In the genomic region with DNA sequence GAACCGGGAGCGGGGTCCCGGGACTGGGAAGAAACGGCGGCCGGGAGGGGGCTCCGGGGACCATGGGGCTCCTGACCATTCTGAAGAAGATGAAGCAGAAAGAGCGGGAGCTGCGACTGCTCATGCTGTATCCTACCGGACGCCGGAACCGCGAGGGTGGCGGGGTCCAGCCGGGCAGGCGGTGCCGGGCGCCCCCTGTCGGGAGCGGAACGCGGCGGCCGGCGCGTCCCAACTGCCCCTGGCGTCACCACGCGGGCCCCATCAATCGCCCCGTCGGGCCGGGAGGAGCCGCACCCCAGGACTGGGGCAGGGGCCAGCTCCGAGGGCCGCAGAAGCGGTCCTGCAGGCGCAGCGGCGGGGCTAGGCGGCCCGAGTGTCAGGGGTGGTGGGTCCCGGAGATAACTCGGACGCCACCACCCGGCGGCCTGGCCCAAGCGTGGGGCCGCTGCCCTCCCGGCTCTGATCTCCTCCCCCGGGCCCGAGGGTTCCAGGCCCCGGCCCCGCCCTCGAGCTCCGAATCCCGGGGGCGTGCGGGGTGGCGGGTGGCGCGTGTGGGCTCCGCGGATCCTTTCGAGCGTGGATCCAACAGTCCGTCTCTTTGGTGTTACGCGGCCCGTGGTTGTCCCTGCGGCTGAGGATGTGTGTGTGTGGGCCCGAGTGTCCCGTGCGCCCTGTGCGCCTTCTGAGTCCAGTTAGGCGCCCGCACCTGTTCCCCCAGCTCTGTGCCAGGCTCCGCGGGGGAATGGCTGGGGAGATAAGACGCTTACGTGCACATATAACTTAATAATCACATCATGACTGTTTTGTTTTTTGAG, we compare ENCODE assay signal across 1 cellular context.
TF ChIP-seq lines count a peak whose summit lies in the region.

A gene (plus strand): TSS at position 15 of the 815 bp plus-strand sequence. CDS start 48 bp downstream, at position 63.

TF ChIP-seq in HepG2, 621 proteins besides CTCF, POLR2A, EP300 and RAD21 (continued from another document and continues in another):
- no peak for TF ChIP-seq HNRNPUL1 (IDR thresholded peaks at IDR 0.05; ENCODE audit: low read depth, low read length)
- no peak for TF ChIP-seq ZFP62 (CRISPR knock-in tag; IDR thresholded peaks at IDR 0.05)
- no peak for TF ChIP-seq ZKSCAN1 (IDR thresholded peaks at IDR 0.05; ENCODE audit: low read length)
- TF ChIP-seq, protein P1, sequence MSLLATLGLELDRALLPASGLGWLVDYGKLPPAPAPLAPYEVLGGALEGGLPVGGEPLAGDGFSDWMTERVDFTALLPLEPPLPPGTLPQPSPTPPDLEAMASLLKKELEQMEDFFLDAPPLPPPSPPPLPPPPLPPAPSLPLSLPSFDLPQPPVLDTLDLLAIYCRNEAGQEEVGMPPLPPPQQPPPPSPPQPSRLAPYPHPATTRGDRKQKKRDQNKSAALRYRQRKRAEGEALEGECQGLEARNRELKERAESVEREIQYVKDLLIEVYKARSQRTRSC (CRISPR knock-in tag; IDR thresholded peaks at IDR 0.05; ENCODE audit: low read depth), result no peak
- TF ChIP-seq, protein P2, sequence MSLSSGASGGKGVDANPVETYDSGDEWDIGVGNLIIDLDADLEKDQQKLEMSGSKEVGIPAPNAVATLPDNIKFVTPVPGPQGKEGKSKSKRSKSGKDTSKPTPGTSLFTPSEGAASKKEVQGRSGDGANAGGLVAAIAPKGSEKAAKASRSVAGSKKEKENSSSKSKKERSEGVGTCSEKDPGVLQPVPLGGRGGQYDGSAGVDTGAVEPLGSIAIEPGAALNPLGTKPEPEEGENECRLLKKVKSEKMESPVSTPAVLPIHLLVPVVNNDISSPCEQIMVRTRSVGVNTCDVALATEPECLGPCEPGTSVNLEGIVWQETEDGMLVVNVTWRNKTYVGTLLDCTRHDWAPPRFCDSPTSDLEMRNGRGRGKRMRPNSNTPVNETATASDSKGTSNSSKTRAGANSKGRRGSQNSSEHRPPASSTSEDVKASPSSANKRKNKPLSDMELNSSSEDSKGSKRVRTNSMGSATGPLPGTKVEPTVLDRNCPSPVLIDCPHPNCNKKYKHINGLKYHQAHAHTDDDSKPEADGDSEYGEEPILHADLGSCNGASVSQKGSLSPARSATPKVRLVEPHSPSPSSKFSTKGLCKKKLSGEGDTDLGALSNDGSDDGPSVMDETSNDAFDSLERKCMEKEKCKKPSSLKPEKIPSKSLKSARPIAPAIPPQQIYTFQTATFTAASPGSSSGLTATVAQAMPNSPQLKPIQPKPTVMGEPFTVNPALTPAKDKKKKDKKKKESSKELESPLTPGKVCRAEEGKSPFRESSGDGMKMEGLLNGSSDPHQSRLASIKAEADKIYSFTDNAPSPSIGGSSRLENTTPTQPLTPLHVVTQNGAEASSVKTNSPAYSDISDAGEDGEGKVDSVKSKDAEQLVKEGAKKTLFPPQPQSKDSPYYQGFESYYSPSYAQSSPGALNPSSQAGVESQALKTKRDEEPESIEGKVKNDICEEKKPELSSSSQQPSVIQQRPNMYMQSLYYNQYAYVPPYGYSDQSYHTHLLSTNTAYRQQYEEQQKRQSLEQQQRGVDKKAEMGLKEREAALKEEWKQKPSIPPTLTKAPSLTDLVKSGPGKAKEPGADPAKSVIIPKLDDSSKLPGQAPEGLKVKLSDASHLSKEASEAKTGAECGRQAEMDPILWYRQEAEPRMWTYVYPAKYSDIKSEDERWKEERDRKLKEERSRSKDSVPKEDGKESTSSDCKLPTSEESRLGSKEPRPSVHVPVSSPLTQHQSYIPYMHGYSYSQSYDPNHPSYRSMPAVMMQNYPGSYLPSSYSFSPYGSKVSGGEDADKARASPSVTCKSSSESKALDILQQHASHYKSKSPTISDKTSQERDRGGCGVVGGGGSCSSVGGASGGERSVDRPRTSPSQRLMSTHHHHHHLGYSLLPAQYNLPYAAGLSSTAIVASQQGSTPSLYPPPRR (CRISPR knock-in tag; IDR thresholded peaks at IDR 0.05; ENCODE audit: borderline replicate concordance), result no peak
- TF ChIP-seq SNAI1 (CRISPR knock-in tag; IDR thresholded peaks at IDR 0.05; ENCODE audit: borderline replicate concordance), result no peak; the same call in 1 of the 2 replicates
- TF ChIP-seq, protein P3, sequence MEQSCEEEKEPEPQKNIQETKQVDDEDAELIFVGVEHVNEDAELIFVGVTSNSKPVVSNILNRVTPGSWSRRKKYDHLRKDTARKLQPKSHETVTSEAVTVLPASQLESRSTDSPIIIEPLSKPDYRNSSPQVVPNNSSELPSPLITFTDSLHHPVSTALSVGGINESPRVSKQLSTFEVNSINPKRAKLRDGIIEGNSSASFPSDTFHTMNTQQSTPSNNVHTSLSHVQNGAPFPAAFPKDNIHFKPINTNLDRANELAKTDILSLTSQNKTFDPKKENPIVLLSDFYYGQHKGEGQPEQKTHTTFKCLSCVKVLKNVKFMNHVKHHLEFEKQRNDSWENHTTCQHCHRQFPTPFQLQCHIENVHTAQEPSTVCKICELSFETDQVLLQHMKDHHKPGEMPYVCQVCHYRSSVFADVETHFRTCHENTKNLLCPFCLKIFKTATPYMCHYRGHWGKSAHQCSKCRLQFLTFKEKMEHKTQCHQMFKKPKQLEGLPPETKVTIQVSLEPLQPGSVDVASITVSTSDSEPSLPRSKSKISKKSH (CRISPR knock-in tag; IDR thresholded peaks at IDR 0.05; ENCODE audit: borderline replicate concordance), result no peak
- TF ChIP-seq, protein P4, sequence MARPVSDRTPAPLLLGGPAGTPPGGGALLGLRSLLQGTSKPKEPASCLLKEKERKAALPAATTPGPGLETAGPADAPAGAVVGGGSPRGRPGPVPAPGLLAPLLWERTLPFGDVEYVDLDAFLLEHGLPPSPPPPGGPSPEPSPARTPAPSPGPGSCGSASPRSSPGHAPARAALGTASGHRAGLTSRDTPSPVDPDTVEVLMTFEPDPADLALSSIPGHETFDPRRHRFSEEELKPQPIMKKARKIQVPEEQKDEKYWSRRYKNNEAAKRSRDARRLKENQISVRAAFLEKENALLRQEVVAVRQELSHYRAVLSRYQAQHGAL (CRISPR knock-in tag; IDR thresholded peaks at IDR 0.05; ENCODE audit: not compliant biosample characterization), result no peak
- no peak for TF ChIP-seq ZNF317 (CRISPR knock-in tag; IDR thresholded peaks at IDR 0.05)
- TF ChIP-seq, protein P5, sequence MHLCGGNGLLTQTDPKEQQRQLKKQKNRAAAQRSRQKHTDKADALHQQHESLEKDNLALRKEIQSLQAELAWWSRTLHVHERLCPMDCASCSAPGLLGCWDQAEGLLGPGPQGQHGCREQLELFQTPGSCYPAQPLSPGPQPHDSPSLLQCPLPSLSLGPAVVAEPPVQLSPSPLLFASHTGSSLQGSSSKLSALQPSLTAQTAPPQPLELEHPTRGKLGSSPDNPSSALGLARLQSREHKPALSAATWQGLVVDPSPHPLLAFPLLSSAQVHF (CRISPR knock-in tag; IDR thresholded peaks at IDR 0.05), result no peak
- TF ChIP-seq ZNF253 (CRISPR knock-in tag; IDR thresholded peaks at IDR 0.05; ENCODE audit: borderline replicate concordance), result no peak
- TF ChIP-seq ZNF773 (CRISPR knock-in tag; IDR thresholded peaks at IDR 0.05; ENCODE audit: borderline replicate concordance), result no peak
- peak; percentile 41; the same call in 1 of the 2 replicates for TF ChIP-seq ZNF547 (CRISPR knock-in tag; IDR thresholded peaks at IDR 0.05)
- TF ChIP-seq ZNF678 (CRISPR knock-in tag; IDR thresholded peaks at IDR 0.05), result 0 out of 2 replicates have a peak, but pooled peaks have one; percentile 70
- TF ChIP-seq KDM5A (IDR thresholded peaks at IDR 0.05; ENCODE audit: borderline replicate concordance, low read length), result no peak; the same call in 1 of the 2 replicates
- TF ChIP-seq BRD4 (CRISPR knock-in tag; IDR thresholded peaks at IDR 0.05), result peak; percentile 8; the same call in 1 of the 2 replicates
- TF ChIP-seq EHMT2 (IDR thresholded peaks at IDR 0.05; ENCODE audit: borderline replicate concordance, low read depth, low read length), result no peak
- no peak for TF ChIP-seq CEBPG (CRISPR knock-in tag; IDR thresholded peaks at IDR 0.05)
- TF ChIP-seq RORA (CRISPR knock-in tag; IDR thresholded peaks at IDR 0.05), result 0 out of 2 replicates have a peak, but pooled peaks have one; percentile 67
- TF ChIP-seq YEATS2 (CRISPR knock-in tag; IDR thresholded peaks at IDR 0.05; ENCODE audit: borderline replicate concordance), result no peak
- TF ChIP-seq, protein P6, sequence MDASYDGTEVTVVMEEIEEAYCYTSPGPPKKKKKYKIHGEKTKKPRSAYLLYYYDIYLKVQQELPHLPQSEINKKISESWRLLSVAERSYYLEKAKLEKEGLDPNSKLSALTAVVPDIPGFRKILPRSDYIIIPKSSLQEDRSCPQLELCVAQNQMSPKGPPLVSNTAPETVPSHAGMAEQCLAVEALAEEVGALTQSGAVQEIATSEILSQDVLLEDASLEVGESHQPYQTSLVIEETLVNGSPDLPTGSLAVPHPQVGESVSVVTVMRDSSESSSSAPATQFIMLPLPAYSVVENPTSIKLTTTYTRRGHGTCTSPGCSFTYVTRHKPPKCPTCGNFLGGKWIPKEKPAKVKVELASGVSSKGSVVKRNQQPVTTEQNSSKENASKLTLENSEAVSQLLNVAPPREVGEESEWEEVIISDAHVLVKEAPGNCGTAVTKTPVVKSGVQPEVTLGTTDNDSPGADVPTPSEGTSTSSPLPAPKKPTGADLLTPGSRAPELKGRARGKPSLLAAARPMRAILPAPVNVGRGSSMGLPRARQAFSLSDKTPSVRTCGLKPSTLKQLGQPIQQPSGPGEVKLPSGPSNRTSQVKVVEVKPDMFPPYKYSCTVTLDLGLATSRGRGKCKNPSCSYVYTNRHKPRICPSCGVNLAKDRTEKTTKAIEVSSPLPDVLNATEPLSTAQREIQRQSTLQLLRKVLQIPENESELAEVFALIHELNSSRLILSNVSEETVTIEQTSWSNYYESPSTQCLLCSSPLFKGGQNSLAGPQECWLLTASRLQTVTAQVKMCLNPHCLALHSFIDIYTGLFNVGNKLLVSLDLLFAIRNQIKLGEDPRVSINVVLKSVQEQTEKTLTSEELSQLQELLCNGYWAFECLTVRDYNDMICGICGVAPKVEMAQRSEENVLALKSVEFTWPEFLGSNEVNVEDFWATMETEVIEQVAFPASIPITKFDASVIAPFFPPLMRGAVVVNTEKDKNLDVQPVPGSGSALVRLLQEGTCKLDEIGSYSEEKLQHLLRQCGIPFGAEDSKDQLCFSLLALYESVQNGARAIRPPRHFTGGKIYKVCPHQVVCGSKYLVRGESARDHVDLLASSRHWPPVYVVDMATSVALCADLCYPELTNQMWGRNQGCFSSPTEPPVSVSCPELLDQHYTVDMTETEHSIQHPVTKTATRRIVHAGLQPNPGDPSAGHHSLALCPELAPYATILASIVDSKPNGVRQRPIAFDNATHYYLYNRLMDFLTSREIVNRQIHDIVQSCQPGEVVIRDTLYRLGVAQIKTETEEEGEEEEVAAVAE (CRISPR knock-in tag; IDR thresholded peaks at IDR 0.05; ENCODE audit: borderline replicate concordance), result no peak
- TF ChIP-seq ZNF605 (CRISPR knock-in tag; IDR thresholded peaks at IDR 0.05), result no peak
- no peak for TF ChIP-seq ZNF44 (CRISPR knock-in tag; IDR thresholded peaks at IDR 0.05)
- TF ChIP-seq ZFP41 (CRISPR knock-in tag; IDR thresholded peaks at IDR 0.05; ENCODE audit: borderline replicate concordance), result no peak
- no peak for TF ChIP-seq ZNF10 (CRISPR knock-in tag; IDR thresholded peaks at IDR 0.05; ENCODE audit: borderline replicate concordance, low read depth)
- TF ChIP-seq RXRB (CRISPR knock-in tag; IDR thresholded peaks at IDR 0.05; ENCODE audit: borderline replicate concordance), result 0 out of 2 replicates have a peak, but pooled peaks have one; percentile 34
- TF ChIP-seq KDM3A (CRISPR knock-in tag; IDR thresholded peaks at IDR 0.05; ENCODE audit: low read depth), result no peak
- TF ChIP-seq ZNF329 (CRISPR knock-in tag; IDR thresholded peaks at IDR 0.05; ENCODE audit: low read depth), result peak; percentile 13; the same call in 1 of the 2 replicates
- TF ChIP-seq HNRNPLL (IDR thresholded peaks at IDR 0.05; ENCODE audit: low read depth, low read length, poor library complexity, severe bottlenecking), result peak; percentile 50
- no peak for TF ChIP-seq GLI4 (CRISPR knock-in tag; IDR thresholded peaks at IDR 0.05; ENCODE audit: borderline replicate concordance)
- TF ChIP-seq, protein P7, sequence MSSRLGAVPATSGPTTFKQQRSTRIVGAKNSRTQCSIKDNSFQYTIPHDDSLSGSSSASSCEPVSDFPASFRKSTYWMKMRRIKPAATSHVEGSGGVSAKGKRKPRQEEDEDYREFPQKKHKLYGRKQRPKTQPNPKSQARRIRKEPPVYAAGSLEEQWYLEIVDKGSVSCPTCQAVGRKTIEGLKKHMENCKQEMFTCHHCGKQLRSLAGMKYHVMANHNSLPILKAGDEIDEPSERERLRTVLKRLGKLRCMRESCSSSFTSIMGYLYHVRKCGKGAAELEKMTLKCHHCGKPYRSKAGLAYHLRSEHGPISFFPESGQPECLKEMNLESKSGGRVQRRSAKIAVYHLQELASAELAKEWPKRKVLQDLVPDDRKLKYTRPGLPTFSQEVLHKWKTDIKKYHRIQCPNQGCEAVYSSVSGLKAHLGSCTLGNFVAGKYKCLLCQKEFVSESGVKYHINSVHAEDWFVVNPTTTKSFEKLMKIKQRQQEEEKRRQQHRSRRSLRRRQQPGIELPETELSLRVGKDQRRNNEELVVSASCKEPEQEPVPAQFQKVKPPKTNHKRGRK (CRISPR knock-in tag; IDR thresholded peaks at IDR 0.05), result no peak
- TF ChIP-seq ZNF451 (CRISPR knock-in tag; IDR thresholded peaks at IDR 0.05), result no peak; the same call in 1 of the 2 replicates
- TF ChIP-seq, protein P8, sequence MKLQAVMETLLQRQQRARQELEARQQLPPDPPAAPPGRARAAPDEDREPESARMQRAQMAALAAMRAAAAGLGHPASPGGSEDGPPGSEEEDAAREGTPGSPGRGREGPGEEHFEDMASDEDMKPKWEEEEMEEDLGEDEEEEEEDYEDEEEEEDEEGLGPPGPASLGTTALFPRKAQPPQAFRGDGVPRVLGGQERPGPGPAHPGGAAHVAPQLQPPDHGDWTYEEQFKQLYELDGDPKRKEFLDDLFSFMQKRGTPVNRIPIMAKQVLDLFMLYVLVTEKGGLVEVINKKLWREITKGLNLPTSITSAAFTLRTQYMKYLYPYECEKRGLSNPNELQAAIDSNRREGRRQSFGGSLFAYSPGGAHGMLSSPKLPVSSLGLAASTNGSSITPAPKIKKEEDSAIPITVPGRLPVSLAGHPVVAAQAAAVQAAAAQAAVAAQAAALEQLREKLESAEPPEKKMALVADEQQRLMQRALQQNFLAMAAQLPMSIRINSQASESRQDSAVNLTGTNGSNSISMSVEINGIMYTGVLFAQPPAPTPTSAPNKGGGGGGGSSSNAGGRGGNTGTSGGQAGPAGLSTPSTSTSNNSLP (IDR thresholded peaks at IDR 0.05; ENCODE audit: low read depth, low read length), result no peak
